ENCODE assay signal across 25 cellular contexts in genomic region chr6:22401206-22401605, GRCh38.
DNase-seq lines count a peak whose midpoint lies in the region; ATAC-seq, FAIRE-seq and TF ChIP-seq lines count a peak whose summit lies in the region.
"Had no signal": no experiment of that assay in that cellular context is flagged by ENCODE, and none has a peak within 500 bp of the region (broad histone marks: within the 10 kb centered on the region; RNA-seq: fewer than 3 reads in every experiment).

No MANE protein-coding gene starts in this region.

- H3K9ac ChIP-seq in astrocyte (ENCODE audit: low read length): no peak overlapping the region
- H3K9ac ChIP-seq: KMS-11 had no signal

- H4K20me1 ChIP-seq in astrocyte (ENCODE audit: insufficient read depth, low read length): no peaks in the 10 kb centered on the region

- peaks cover 2% of the 10 kb centered on the region for H3K9me3 Mint-ChIP-seq in astrocyte (ENCODE audit: unreplicated experiment)
- no peaks in the 10 kb centered on the region for H3K9me3 Mint-ChIP-seq in activated naive CD8-positive, alpha-beta T cell treated with anti-CD3 and anti-CD28 coated beads for 36 hours

- H3K4me2 ChIP-seq in astrocyte (ENCODE audit: low read length): no peak overlapping the region
- H3K4me2 ChIP-seq: KMS-11 had no signal

- H3K79me2 ChIP-seq in astrocyte (ENCODE audit: insufficient read depth, low read length): no peaks in the 10 kb centered on the region

- DNase-seq in AG20443 (ENCODE audit: low spot score) (peak; percentile 19), ELR (ENCODE audit: low read depth) (peak; percentile 3), astrocyte (ENCODE audit: low read depth) (peak; percentile 23), fibroblast of villous mesenchyme (ENCODE audit: low read depth) (peak; percentile 44), kidney glomerular epithelial cell (lab: John Stamatoyannopoulos, UW) (no peak)
- no peak for DNase-seq in activated naive CD8-positive, alpha-beta T cell treated with anti-CD3 and anti-CD28 coated beads for 36 hours
- DNase-seq: CD4-positive, CD25-positive, alpha-beta regulatory T cell; DND-41; GDM1; IMR-90; MV-4-11; NCI-H1417; NCI-H187; NCI-H2171; NCI-H345; NCI-H524; NCI-H774; NK-92 treated with Interleukin-12 subunit alpha and Interleukin-12 subunit beta, amount 100 ng/mL, for 24 hours; SJCRH30 had no signal

- no peaks in the 10 kb centered on the region for H3K4me1 ChIP-seq in astrocyte (ENCODE audit: insufficient read depth, low read length)
- H3K4me1 ChIP-seq: SJCRH30 had no signal

- H3K27ac Mint-ChIP-seq in astrocyte (ENCODE audit: unreplicated experiment): no peak overlapping the region
- H3K27ac Mint-ChIP-seq in activated naive CD8-positive, alpha-beta T cell treated with anti-CD3 and anti-CD28 coated beads for 36 hours: no peak overlapping the region
- H3K27ac Mint-ChIP-seq: CD4-positive, CD25-positive, alpha-beta regulatory T cell had no signal

- H3K27me3 Mint-ChIP-seq in astrocyte (ENCODE audit: low read depth, unreplicated experiment): no peaks in the 10 kb centered on the region
- H3K27me3 Mint-ChIP-seq in activated naive CD8-positive, alpha-beta T cell treated with anti-CD3 and anti-CD28 coated beads for 36 hours: no peaks in the 10 kb centered on the region
- H3K27me3 Mint-ChIP-seq: CD4-positive, CD25-positive, alpha-beta regulatory T cell had no signal

- H2AFZ ChIP-seq in astrocyte (ENCODE audit: low read depth, low read length): no peak overlapping the region

- H3K4me3 Mint-ChIP-seq in astrocyte (ENCODE audit: unreplicated experiment): no peak overlapping the region
- no peak overlapping the region for H3K4me3 Mint-ChIP-seq in activated naive CD8-positive, alpha-beta T cell treated with anti-CD3 and anti-CD28 coated beads for 36 hours
- H3K4me3 Mint-ChIP-seq: CD4-positive, CD25-positive, alpha-beta regulatory T cell had no signal

- H3K27ac ChIP-seq in astrocyte (ENCODE audit: low read depth, low read length): no peak overlapping the region
- H3K27ac ChIP-seq: KMS-11, SJCRH30 had no signal

- no peak for ATAC-seq in GM18909 (IDR thresholded peaks at IDR 0.05; ENCODE audit: poor library complexity, unreplicated experiment)
- ATAC-seq in GM18505 (IDR thresholded peaks at IDR 0.05; ENCODE audit: unreplicated experiment): no peak
- ATAC-seq: Panc1 had no signal

- H3K9me3 ChIP-seq in astrocyte (ENCODE audit: insufficient read depth, low read depth, low read length): no peaks in the 10 kb centered on the region
- H3K9me3 ChIP-seq: SJCRH30 had no signal

- no peaks in the 10 kb centered on the region for H3K36me3 Mint-ChIP-seq in astrocyte (ENCODE audit: low read depth, unreplicated experiment)
- no peaks in the 10 kb centered on the region for H3K36me3 Mint-ChIP-seq in activated naive CD8-positive, alpha-beta T cell treated with anti-CD3 and anti-CD28 coated beads for 36 hours
- H3K36me3 Mint-ChIP-seq: CD4-positive, CD25-positive, alpha-beta regulatory T cell had no signal

- H3K27me3 ChIP-seq in astrocyte (ENCODE audit: insufficient read depth, low read length): no peaks in the 10 kb centered on the region
- H3K27me3 ChIP-seq: SJCRH30 had no signal

- no peak for TF ChIP-seq POLR2A in GM18505 (IDR thresholded peaks at IDR 0.05; ENCODE audit: borderline replicate concordance, extremely low read depth, insufficient read depth, insufficient read length)

- H3K4me1 Mint-ChIP-seq in astrocyte (ENCODE audit: low read depth, unreplicated experiment): peaks cover 3% of the 10 kb centered on the region
- no peaks in the 10 kb centered on the region for H3K4me1 Mint-ChIP-seq in activated naive CD8-positive, alpha-beta T cell treated with anti-CD3 and anti-CD28 coated beads for 36 hours
- H3K4me1 Mint-ChIP-seq: CD4-positive, CD25-positive, alpha-beta regulatory T cell had no signal

- TF ChIP-seq CTCF in astrocyte (IDR thresholded peaks at IDR 0.05; ENCODE audit: insufficient read depth, low read depth, low read length): no peak
- TF ChIP-seq CTCF in fibroblast of villous mesenchyme (IDR thresholded peaks at IDR 0.05; ENCODE audit: insufficient read depth, low read depth, low read length): no peak

- H3K4me3 ChIP-seq in astrocyte (ENCODE audit: insufficient read depth, low read depth, low read length): no peak overlapping the region
- H3K4me3 ChIP-seq in fibroblast of villous mesenchyme (ENCODE audit: low read depth, low read length): no peak overlapping the region
- H3K4me3 ChIP-seq: SJCRH30 had no signal

- H3K36me3 ChIP-seq in astrocyte (ENCODE audit: insufficient read depth, low read length): no peaks in the 10 kb centered on the region
- H3K36me3 ChIP-seq: SJCRH30 had no signal

- no peak for FAIRE-seq in astrocyte (lab: Jason Lieb, UNC)
- FAIRE-seq: A204.1, H1 had no signal

Comparison
In these comparisons a context has a peak if more than half of its experiments do, and no peak if none do; other contexts are left out.
1. DNase-seq: peak in AG20443 (single experiment), ELR (single experiment), astrocyte (single experiment) and fibroblast of villous mesenchyme (single experiment); none in activated naive CD8-positive, alpha-beta T cell treated with anti-CD3 and anti-CD28 coated beads for 36 hours (single experiment) and kidney glomerular epithelial cell (single experiment).